ENCODE assay signal across 10 cellular contexts in genomic region chr6:100461273-100461919, GRCh38. TPM values are rescaled to one million over a fixed set of nuclear protein-coding genes. Genes with fewer than 3 reads are reported as not detected.
A peak's percentile ranks its signal among the peaks of the same experiment; 100 is the strongest.
DNase-seq lines count a peak whose midpoint lies in the region; FAIRE-seq and TF ChIP-seq lines count a peak whose summit lies in the region.
"Had no signal": no experiment of that assay in that cellular context is flagged by ENCODE, and none has a peak within 500 bp of the region (broad histone marks: within the 10 kb centered on the region; RNA-seq: fewer than 3 reads in every experiment).

No MANE protein-coding gene starts in this region.

- H3K9ac ChIP-seq in kidney (ENCODE audit: low read length in 2 of 2) = peak overlapping the region; percentile 59 to 94

- no peak for FAIRE-seq in HTR-8/SVneo (lab: Jason Lieb, UNC)
- FAIRE-seq in kidney (lab: Jason Lieb, UNC) = no peak

- DNase-seq in BJ (ENCODE audit: low read depth) = no peak
- DNase-seq in HTR-8/SVneo (ENCODE audit: insufficient read length, low spot score) = peak; percentile 36
- peak; percentile 62 to 89 for DNase-seq in SHP77 (lab: John Stamatoyannopoulos, UW)
- DNase-seq in kidney = no peak
- DNase-seq in left ventricle myocardium inferior = no peak
- DNase-seq in ovary = no peak
- DNase-seq in activated effector memory CD4-positive, alpha-beta T cell treated with anti-CD3 and anti-CD28 coated beads, Interleukin-2, amount 50 U/mL, for 16 hours = no peak
- DNase-seq in NOMO-1 (lab: John Stamatoyannopoulos, UW; ENCODE audit: unreplicated experiment in 2 of 2) = no peak

- TF ChIP-seq EP300 in ovary (IDR thresholded peaks at IDR 0.05) = no peak

- H3K27ac ChIP-seq in kidney (ENCODE audit: low read depth in 2 of 2, low read length in 2 of 2) (peak overlapping the region; percentile 83 to 93), left ventricle myocardium inferior (replicated peaks) (no peak overlapping the region), ovary (no peak overlapping the region)

- H3K9me3 ChIP-seq in kidney (ENCODE audit: control insufficient read depth in 1 of 2, low read length in 2 of 2) (no peaks in the 10 kb centered on the region), left ventricle myocardium inferior (replicated peaks) (no peaks in the 10 kb centered on the region), ovary (peaks cover 0 to 6% of the 10 kb centered on the region in 2 donors)

- TF ChIP-seq CTCF in BJ (IDR thresholded peaks at IDR 0.05; ENCODE audit: insufficient read depth, low read depth, low read length) = no peak
- TF ChIP-seq CTCF in kidney (IDR thresholded peaks at IDR 0.05; ENCODE audit: borderline replicate concordance, extremely low read depth, insufficient read depth) = no peak
- TF ChIP-seq CTCF in left ventricle myocardium inferior (IDR thresholded peaks at IDR 0.05; ENCODE audit: borderline replicate concordance) = no peak
- no peak for TF ChIP-seq CTCF in ovary (IDR thresholded peaks at IDR 0.05)

- TF ChIP-seq POLR2A in ovary (IDR thresholded peaks at IDR 0.05) = no peak

- H3K4me1 ChIP-seq in kidney (ENCODE audit: control insufficient read depth in 1 of 2, insufficient read depth in 1 of 2, low read depth in 1 of 2, low read length in 2 of 2) (peaks cover 2 to 3% of the 10 kb centered on the region in 2 donors), left ventricle myocardium inferior (peaks cover 28% of the 10 kb centered on the region), ovary (ENCODE audit: insufficient read depth) (no peaks in the 10 kb centered on the region)

- H3K36me3 ChIP-seq in BJ (ENCODE audit: control insufficient read depth, insufficient read depth, low read length) = peaks cover 10% of the 10 kb centered on the region
- H3K36me3 ChIP-seq in kidney (ENCODE audit: control insufficient read depth in 1 of 2, insufficient read depth in 2 of 2, low read length in 2 of 2) = peaks cover 0 to 5% of the 10 kb centered on the region in 2 donors
- H3K36me3 ChIP-seq in left ventricle myocardium inferior = no peaks in the 10 kb centered on the region
- no peaks in the 10 kb centered on the region for H3K36me3 ChIP-seq in ovary

- 9 to 15% (median 11%) methylated on average over 29 of the region's 29 CpGs for WGBS in ovary, 3 donors

- POLR2A ChIA-PET in BJ (lab: Charles Lee) = interaction anchor here (1.3 kb wide), 1 partner anchor 284 kb away, joined by 7 read pairs; no protein-coding TSS in a partner anchor

- H3K4me3 ChIP-seq in BJ (ENCODE audit: low read depth, low read length) (peak overlapping the region; percentile 74), kidney (ENCODE audit: low read length in 2 of 2) (peak overlapping the region; percentile 67 to 77), left ventricle myocardium inferior (no peak overlapping the region), ovary (no peak overlapping the region)

- H3K27me3 ChIP-seq in BJ (ENCODE audit: control insufficient read depth, insufficient read depth, low read length) (no peaks in the 10 kb centered on the region), left ventricle myocardium inferior (ENCODE audit: low read depth) (peaks cover 100% of the 10 kb centered on the region), ovary (no peaks in the 10 kb centered on the region)

- CTCF ChIA-PET in BJ (lab: Yijun Ruan, JAX) = interaction anchor here (0.6 to 11.7 kb wide), 18 partner anchors 13 to 459 kb away, joined by 3 to 161 read pairs (median 5); no protein-coding TSS in a partner anchor

- intact Hi-C loops in kidney (cut with DNase I) (no loop called here), left ventricle myocardium inferior (cut with micrococcal nuclease) (no loop called here), ovary (cut with DNase I) (no loop called here)

RNA-seq across cellular contexts. Expression of gene SIM1, which starts 3.3 kb away (rescaled TPM):
- 27.1 and 32.9 TPM in 2 replicates for polyA plus RNA-seq in BJ (2011; rRNA removed)
- polyA minus RNA-seq in BJ (2011; rRNA and poly(A)+ RNA removed) = 83.2 and 105 TPM in 2 replicates
- total RNA-seq in kidney = 31.8 TPM
- polyA plus RNA-seq in kidney (ENCODE audit: insufficient read depth, low read depth, low replicate concordance) = 4.4 TPM
- not detected for total RNA-seq in left ventricle myocardium inferior
- under 1 TPM in 1 of 7 donors, not detected in 6; 0.12 TPM for total RNA-seq in ovary
- not detected for polyA plus RNA-seq in ovary
- total RNA-seq: glomerular endothelial cell had no signal
- polyA plus RNA-seq: urinary bladder had no signal

Comparison
In these comparisons a context has a peak if more than half of its experiments do, and no peak if none do; other contexts are left out.
1. DNase-seq: peak in HTR-8/SVneo (single experiment) and SHP77 (2 of 2); none in BJ (single experiment), kidney (single experiment), left ventricle myocardium inferior (single experiment), ovary (0 of 5), activated effector memory CD4-positive, alpha-beta T cell treated with anti-CD3 and anti-CD28 coated beads, Interleukin-2, amount 50 U/mL, for 16 hours (single experiment) and NOMO-1 (0 of 2).
2. H3K4me3 ChIP-seq: peak in BJ (single experiment) and kidney (2 of 2); none in left ventricle myocardium inferior (single experiment) and ovary (single experiment).
3. H3K27ac ChIP-seq: peak in kidney (2 of 2); none in left ventricle myocardium inferior (single experiment) and ovary (0 of 2).
4. RNA of gene SIM1, which starts 3.3 kb away (total RNA-seq): 31.8 TPM in kidney (single experiment); not detected in left ventricle myocardium inferior (single experiment) and 0.12 TPM in ovary; every median in the first group is over 10 times any median in the second.